8 cellular contexts compared by ENCODE assay signal in genomic region chr4:88592600-88593448, GRCh38. TPM values are rescaled to one million over a fixed set of nuclear protein-coding genes. Genes with fewer than 3 reads are reported as not detected.
A peak's percentile ranks its signal among the peaks of the same experiment; 100 is the strongest.
DNase-seq lines count a peak whose midpoint lies in the region; ATAC-seq and TF ChIP-seq lines count a peak whose summit lies in the region.

No MANE protein-coding gene starts in this region.

- H3K9me3 ChIP-seq in mammary epithelial cell (replicated peaks; ENCODE audit: insufficient read depth, low read length), result no peaks in the 10 kb centered on the region

- H3K4me1 ChIP-seq in mammary epithelial cell (ENCODE audit: insufficient read depth, low read length), result peaks cover 13% of the 10 kb centered on the region

- H3K4me2 ChIP-seq in mammary epithelial cell (ENCODE audit: insufficient read depth, low read depth, low read length), result peak overlapping the region; percentile 73

- WGBS in mammary epithelial cell (ENCODE audit: low coverage, missing lambda C conversion rate), result 0% methylated on average over 14 of the region's 89 CpGs

- dilution Hi-C loops in mammary epithelial cell (cut with HindIII; ENCODE audit: low sequenced_read_pairs), result no loop called here

- peak overlapping the region; percentile 89 for H2AFZ ChIP-seq in mammary epithelial cell (ENCODE audit: low read depth, low read length)

- intact Hi-C loops in mammary epithelial cell (cut with micrococcal nuclease), result loop anchor here (1.0 to 2.0 kb wide), 5 partner anchors 19 to 66 kb away; no protein-coding TSS in a partner anchor

- H4K20me1 ChIP-seq in mammary epithelial cell (ENCODE audit: insufficient read depth, low read length), result no peaks in the 10 kb centered on the region

- peaks cover 44% of the 10 kb centered on the region for H3K79me2 ChIP-seq in mammary epithelial cell (ENCODE audit: insufficient read depth, low read length)

- CTCF ChIA-PET in mammary epithelial cell (lab: Charles Lee; ENCODE audit: low non-redundant PET), result interaction anchor here (0.5 to 1.7 kb wide), 3 partner anchors 58 to 66 kb away, joined by 3 to 7 read pairs (median 5); no protein-coding TSS in a partner anchor

- DNase-seq in DMS 273 (lab: John Stamatoyannopoulos, UW; ENCODE audit: unreplicated experiment) (peak; percentile 86), DMS 273 treated with DMSO at 0.1 percent for 48 hours (lab: John Stamatoyannopoulos, UW) (no peak), NCI-H1048 (lab: John Stamatoyannopoulos, UW) (peak; percentile 21), mammary epithelial cell (peak; percentile 98), inferior parietal cortex (ENCODE audit: extremely low spot score) (peak; percentile 68)
- DNase-seq in stimulated activated CD4-positive, alpha-beta T cell treated with anti-CD3 and anti-CD28 coated beads, Interleukin-12 subunit alpha, Interleukin-12 subunit beta, amount 100 ng/mL, for 24 hours (ENCODE audit: low read depth in 2 of 2), result peak; percentile 69 to 82

- ATAC-seq in HG02588 (IDR thresholded peaks at IDR 0.05; ENCODE audit: unreplicated experiment), result peak; percentile 77

- H3K9ac ChIP-seq in mammary epithelial cell (ENCODE audit: insufficient read depth, low read length), result peak overlapping the region; percentile 94

- no peaks in the 10 kb centered on the region for H3K36me3 ChIP-seq in mammary epithelial cell (ENCODE audit: insufficient read depth, low read length)

- TF ChIP-seq CTCF in WI38 (IDR thresholded peaks at IDR 0.05; ENCODE audit: low read depth, low read length), result no peak
- TF ChIP-seq CTCF in mammary epithelial cell (conservative IDR thresholded peaks at IDR 0.05 in 1 of 2, IDR thresholded peaks at IDR 0.05 in 1 of 2; ENCODE audit: extremely low read depth in 1 of 2, insufficient read depth in 1 of 2, low read depth in 1 of 2, low read length in 2 of 2), result no peak

- H3K4me3 ChIP-seq in WI38 (ENCODE audit: low read depth, low read length) (peak overlapping the region; percentile 80), mammary epithelial cell (replicated peaks in 1 of 3; ENCODE audit: insufficient read depth in 1 of 3, low read depth in 2 of 3, low read length in 3 of 3) (peak overlapping the region; percentile 77 to 90 (median 81))

- in situ Hi-C loops in mammary epithelial cell (cut with MboI; ENCODE audit: low sequenced_read_pairs in 2 of 2), result no loop called here

- TSS peak; percentile 24 for BruUV-seq in mammary epithelial cell (replicated peaks; lab: Mats Ljungman, UMichigan)

- H3K27me3 ChIP-seq in mammary epithelial cell (ENCODE audit: insufficient read depth, low read length), result no peaks in the 10 kb centered on the region

- peak overlapping the region; percentile 87 for H3K27ac ChIP-seq in mammary epithelial cell (ENCODE audit: insufficient read depth, low read depth, low read length)

RNA-seq across cellular contexts. Expression of gene HERC3, which starts 0.5 kb away (rescaled TPM):
- 10 to 100 TPM; 14.0 to 36.5 TPM for total RNA-seq in mammary epithelial cell
- 12.3 TPM for polyA plus RNA-seq in mammary epithelial cell
- 24.9 TPM for polyA minus RNA-seq in mammary epithelial cell
